Comparison of ENCODE assay signal across 18 cellular contexts in the genomic region with DNA sequence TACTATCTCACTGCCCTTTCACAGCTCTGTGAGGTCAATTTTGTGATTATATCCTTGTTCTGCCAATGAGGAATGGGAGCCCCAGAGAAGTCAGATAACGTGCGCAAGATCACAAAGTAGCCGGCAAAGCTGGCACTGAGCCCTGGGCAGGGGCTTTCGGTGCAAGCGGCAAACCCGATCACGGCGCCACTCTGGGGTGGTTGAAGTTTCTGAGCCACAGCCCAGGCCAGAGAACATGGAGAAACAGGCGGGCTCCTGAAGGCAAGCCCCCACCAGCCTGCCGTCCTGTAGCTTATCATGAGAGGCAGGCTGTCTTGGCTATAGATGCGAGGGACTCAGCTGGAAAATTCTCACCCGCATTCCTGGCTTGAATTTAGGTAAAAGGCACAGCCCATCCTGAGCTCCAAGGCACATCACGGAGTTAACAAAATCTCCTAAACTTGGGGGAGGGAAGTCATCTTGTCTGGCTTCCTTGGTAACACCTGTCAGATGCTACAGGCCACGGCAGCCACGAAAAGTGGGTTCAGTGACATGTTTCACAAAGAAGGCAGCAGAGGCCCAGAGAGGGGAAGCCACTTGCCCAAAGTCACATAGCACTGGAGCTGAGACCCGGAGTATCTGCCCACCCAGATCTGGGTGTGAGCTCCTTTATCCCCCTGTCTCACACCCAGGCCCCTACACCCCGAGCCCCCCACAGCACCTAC. TPM values are rescaled to one million over a fixed set of nuclear protein-coding genes. Genes with fewer than 3 reads are reported as not detected.
"Had no signal": no experiment of that assay in that cellular context is flagged by ENCODE, and none has a peak within 500 bp of the region (broad histone marks: within the 10 kb centered on the region; RNA-seq: fewer than 3 reads in every experiment).

No MANE protein-coding gene starts in this region.

- H3K36me3 Mint-ChIP-seq: T-cell had no signal

- H3K27ac Mint-ChIP-seq: T-cell had no signal

- ATAC-seq: T-cell had no signal

- H3K4me3 Mint-ChIP-seq: T-cell had no signal

- H3K4me3 ChIP-seq: MG63, SJCRH30 had no signal

- DNase-seq: KG1, MG63, NCI-H1092, NCI-H1105 treated with DMSO at 0.1 percent for 48 hours, NCI-H1417 treated with DMSO at 0.1 percent for 48 hours, NCI-H187, NCI-H2029, NCI-H2081 treated with DMSO at 0.1 percent for 48 hours, NCI-H2171, NCI-H226, NCI-H446, NCI-H510A, NCI-H524 treated with DMSO at 0.1 percent for 48 hours, NCI-H774, SHP77 treated with DMSO at 0.1 percent for 48 hours, SW 1271, T-cell had no signal

- H3K4me1 ChIP-seq: SJCRH30 had no signal

- H3K27me3 ChIP-seq: SJCRH30 had no signal

- H3K27ac ChIP-seq: SJCRH30 had no signal

- H3K36me3 ChIP-seq: MG63 had no signal

- H3K9me3 ChIP-seq: MG63, SJCRH30 had no signal

- H3K9me3 Mint-ChIP-seq: T-cell had no signal

RNA-seq across cellular contexts. Expression of gene TNNI3, which starts 21.0 kb away (rescaled TPM):
- total RNA-seq: T-cell had no signal

RNA-seq across cellular contexts. Expression of gene DNAAF3, which starts 29.9 kb away (rescaled TPM):
- total RNA-seq: T-cell had no signal
